18 cellular contexts compared by ENCODE assay signal in the genomic region with DNA sequence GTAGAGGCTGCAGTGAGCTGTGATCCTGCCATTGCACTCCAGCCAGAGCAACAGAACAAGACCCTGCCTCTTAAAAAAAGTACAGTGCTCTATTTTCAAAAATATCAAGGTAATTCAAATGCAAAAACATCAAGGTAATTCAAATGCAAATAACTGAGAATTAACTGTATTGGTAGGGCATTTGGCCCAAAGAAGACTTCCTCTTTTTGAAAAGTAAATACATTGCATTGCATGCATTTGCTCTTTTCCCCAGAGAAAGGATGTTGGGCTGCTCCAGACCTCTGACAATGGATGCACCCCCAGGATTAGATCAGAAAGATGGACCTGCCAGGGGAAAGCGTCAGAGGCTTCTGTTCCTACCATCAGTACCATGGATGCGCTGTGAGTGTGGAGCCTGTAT.
DNase-seq lines count a peak whose midpoint lies in the region; ATAC-seq, FAIRE-seq and TF ChIP-seq lines count a peak whose summit lies in the region.
"Had no signal": no experiment of that assay in that cellular context is flagged by ENCODE, and none has a peak within 500 bp of the region (broad histone marks: within the 10 kb centered on the region; RNA-seq: fewer than 3 reads in every experiment).

No MANE protein-coding gene starts in this region.

- no peak for FAIRE-seq in GM12878 (lab: Jason Lieb, UNC)
- FAIRE-seq: RCC 7860 had no signal

- CTCF ChIA-PET in GM12878 (lab: Yijun Ruan, JAX): interaction anchor here (0.8 to 4.8 kb wide), 5 partner anchors 15 to 1087 kb away, joined by 3 to 49 read pairs (median 4); no protein-coding TSS in a partner anchor
- CTCF ChIA-PET in HEK293T (lab: Yijun Ruan, JAX): no interaction called here

- H3K9me3 ChIP-seq in GM12878 (replicated peaks; ENCODE audit: control insufficient read depth, insufficient read depth, low read length) (no peaks in the 10 kb centered on the region), upper lobe of right lung (no peaks in the 10 kb centered on the region)

- peak overlapping the region; percentile 56; the same call in 1 of the 2 replicates for H3K27ac ChIP-seq in GM23338 (ENCODE audit: low read depth)
- H3K27ac ChIP-seq in GM12878 (ENCODE audit: control insufficient read depth, insufficient read depth): no peak overlapping the region
- no peak overlapping the region for H3K27ac ChIP-seq in upper lobe of right lung

- H3K36me3 ChIP-seq in GM23338 (ENCODE audit: insufficient read depth) (no peaks in the 10 kb centered on the region), GM12878 (ENCODE audit: control insufficient read depth in 2 of 2, insufficient read depth in 2 of 2, low read length in 1 of 2) (no peaks in the 10 kb centered on the region), upper lobe of right lung (no peaks in the 10 kb centered on the region)

- H3K4me1 ChIP-seq in GM23338 (ENCODE audit: insufficient read depth) (peaks cover 38% of the 10 kb centered on the region), GM12878 (ENCODE audit: control insufficient read depth, insufficient read depth, low read length) (peaks cover 4% of the 10 kb centered on the region), upper lobe of right lung (no peaks in the 10 kb centered on the region)

- H3K27ac Mint-ChIP-seq in GM23338: peak overlapping the region; percentile 53; the same call in 1 of the 2 replicates
- H3K27ac Mint-ChIP-seq in stimulated activated effector memory CD8-positive, alpha-beta T cell treated with anti-CD3 and anti-CD28 coated beads, Interleukin-12 subunit alpha, Interleukin-12 subunit beta, amount 100 ng/mL, for 72 hours: peak overlapping the region; percentile 69
- H3K27ac Mint-ChIP-seq: CD8-positive, alpha-beta T cell had no signal

- H3F3A ChIP-seq in GM23338 (replicated peaks; ENCODE audit: low read depth): 0 out of 2 replicates have a peak, but pooled peaks cover 7% of the 10 kb centered on the region

- BruUV-seq in GM12878 (replicated peaks; lab: Mats Ljungman, UMichigan): no TSS peak

- no peaks in the 10 kb centered on the region for H3K9me2 ChIP-seq in GM23338 (ENCODE audit: insufficient read depth)

- RAD21 ChIA-PET in GM12878 (lab: Charles Lee; ENCODE audit: unreplicated experiment): interaction anchor here (1.1 to 2.6 kb wide), 4 partner anchors 14 to 61 kb away, joined by 3 to 18 read pairs (median 4); no protein-coding TSS in a partner anchor

- no peak for TF ChIP-seq POLR2A in GM12878 (IDR thresholded peaks at IDR 0.05; ENCODE audit: low read depth, low read length)

- H2AFZ ChIP-seq in GM23338: peak overlapping the region; percentile 73
- H2AFZ ChIP-seq in GM12878 (ENCODE audit: control insufficient read depth, low read depth, low read length): no peak overlapping the region

- H3K36me3 Mint-ChIP-seq in GM23338 (ENCODE audit: low read depth): no peaks in the 10 kb centered on the region
- peaks cover 1% of the 10 kb centered on the region for H3K36me3 Mint-ChIP-seq in stimulated activated effector memory CD8-positive, alpha-beta T cell treated with anti-CD3 and anti-CD28 coated beads, Interleukin-12 subunit alpha, Interleukin-12 subunit beta, amount 100 ng/mL, for 72 hours
- H3K36me3 Mint-ChIP-seq: CD8-positive, alpha-beta T cell had no signal

- no peak overlapping the region for H3K4me3 Mint-ChIP-seq in GM23338
- no peak overlapping the region for H3K4me3 Mint-ChIP-seq in stimulated activated effector memory CD8-positive, alpha-beta T cell treated with anti-CD3 and anti-CD28 coated beads, Interleukin-12 subunit alpha, Interleukin-12 subunit beta, amount 100 ng/mL, for 72 hours
- H3K4me3 Mint-ChIP-seq: CD8-positive, alpha-beta T cell had no signal

- no peak for TF ChIP-seq RAD21 in GM12878 (IDR thresholded peaks at IDR 0.05; ENCODE audit: insufficient read depth, low read depth, low read length)

- POLR2A ChIA-PET in GM12878 (lab: Charles Lee) (interaction anchor here (1.1 kb wide), 1 partner anchor 42 kb away, joined by 3 read pairs; no protein-coding TSS in a partner anchor), HEK293T (lab: Yijun Ruan, JAX) (no interaction called here)

- no peak for TF ChIP-seq EP300 in GM12878 (IDR thresholded peaks at IDR 0.05; ENCODE audit: borderline replicate concordance in 1 of 2, control insufficient read depth in 1 of 2, low read depth in 2 of 2, low read length in 2 of 2)

- no peak overlapping the region for H3K9ac ChIP-seq in GM12878 (ENCODE audit: control insufficient read depth, insufficient read depth, low read length)

- intact Hi-C loops in GM12878 (cut with micrococcal nuclease; ENCODE audit: unreplicated experiment) (loop anchor here (10.0 kb wide), 1 partner anchor 772 kb away; no protein-coding TSS in a partner anchor), upper lobe of right lung (cut with DNase I) (no loop called here)

- DNase-seq in GM23338 (ENCODE audit: low spot score) (peak; percentile 31), NAMALWA (ENCODE audit: low spot score) (peak; percentile 34), GM12878 (ENCODE audit: low read depth, low spot score) (no peak), HEK293T (ENCODE audit: extremely low spot score) (no peak), upper lobe of right lung (no peak)
- no peak for DNase-seq in stimulated activated effector memory CD8-positive, alpha-beta T cell treated with anti-CD3 and anti-CD28 coated beads, Interleukin-12 subunit alpha, Interleukin-12 subunit beta, amount 100 ng/mL, for 72 hours (ENCODE audit: low spot score in 2 of 2)
- DNase-seq: ACHN; CD8-positive, alpha-beta T cell; H7; IMR-90; NCI-H1105 treated with DMSO at 0.1 percent for 48 hours; NCI-H187 treated with DMSO at 0.1 percent for 48 hours; NCI-H446 treated with DMSO at 0.1 percent for 48 hours; NCI-H774; SHP77 had no signal

- no peaks in the 10 kb centered on the region for H3K27me3 ChIP-seq in GM23338 (ENCODE audit: insufficient read depth)
- no peaks in the 10 kb centered on the region for H3K27me3 ChIP-seq in GM12878 (replicated peaks in 1 of 2; ENCODE audit: control insufficient read depth in 2 of 2, insufficient read depth in 2 of 2, low read length in 1 of 2)
- H3K27me3 ChIP-seq in upper lobe of right lung: no peaks in the 10 kb centered on the region

- WGBS in GM12878 (ENCODE audit: insufficient coverage, insufficient replicate concordance, low lambda C conversion rate, missing lambda C conversion rate): 29% methylated on average over 2 of the region's 2 CpGs

- in situ Hi-C loops in GM12878 (cut with MboI): no loop called here

- H3K4me2 ChIP-seq in GM23338 (peak overlapping the region; percentile 70), GM12878 (ENCODE audit: control insufficient read depth, insufficient read depth) (no peak overlapping the region)

- H4K20me1 ChIP-seq in GM23338 (replicated peaks; ENCODE audit: insufficient read depth): no peaks in the 10 kb centered on the region
- H4K20me1 ChIP-seq in GM12878 (ENCODE audit: control insufficient read depth, insufficient read depth): no peaks in the 10 kb centered on the region

- H3K79me2 ChIP-seq in GM23338 (replicated peaks; ENCODE audit: insufficient read depth) (no peaks in the 10 kb centered on the region), GM12878 (ENCODE audit: control insufficient read depth, insufficient read depth, low read length) (no peaks in the 10 kb centered on the region)

- H3K27me3 Mint-ChIP-seq in GM23338 (ENCODE audit: insufficient read depth, low read depth, poor library complexity): peaks cover 4% of the 10 kb centered on the region

- H3K9me3 Mint-ChIP-seq in GM23338: no peaks in the 10 kb centered on the region
- no peaks in the 10 kb centered on the region for H3K9me3 Mint-ChIP-seq in stimulated activated effector memory CD8-positive, alpha-beta T cell treated with anti-CD3 and anti-CD28 coated beads, Interleukin-12 subunit alpha, Interleukin-12 subunit beta, amount 100 ng/mL, for 72 hours
- H3K9me3 Mint-ChIP-seq: CD8-positive, alpha-beta T cell had no signal

- H3K4me1 Mint-ChIP-seq in GM23338: peaks cover 45% of the 10 kb centered on the region
- no peaks in the 10 kb centered on the region for H3K4me1 Mint-ChIP-seq in stimulated activated effector memory CD8-positive, alpha-beta T cell treated with anti-CD3 and anti-CD28 coated beads, Interleukin-12 subunit alpha, Interleukin-12 subunit beta, amount 100 ng/mL, for 72 hours

- SMC1A ChIA-PET in GM12878 (lab: Charles Lee; ENCODE audit: uncharacterized antibody, unreplicated experiment): interaction anchor here (0.9 to 5.1 kb wide), 6 partner anchors 14 to 132 kb away, joined by 3 to 35 read pairs (median 4); no protein-coding TSS in a partner anchor

- TF ChIP-seq CTCF in GM23338 (conservative IDR thresholded peaks at IDR 0.05; ENCODE audit: low read depth in 2 of 2) (no peak), GM12878 (IDR thresholded peaks at IDR 0.05 in 2 of 3, conservative IDR thresholded peaks at IDR 0.05 in 1 of 3; ENCODE audit: control insufficient read depth in 2 of 3, extremely low read depth in 1 of 3, insufficient read depth in 1 of 3, low read depth in 3 of 3, low read length in 3 of 3) (no peak), upper lobe of right lung (IDR thresholded peaks at IDR 0.05) (no peak)

- H3K4me3 ChIP-seq in GM23338 (peak overlapping the region; percentile 39), GM12878 (no peak overlapping the region), upper lobe of right lung (no peak overlapping the region)

- ATAC-seq in GM23338 (peak; percentile 31), GM12878 (no peak), upper lobe of right lung (no peak)
- no peak for ATAC-seq in stimulated activated effector memory CD8-positive, alpha-beta T cell treated with anti-CD3 and anti-CD28 coated beads, Interleukin-12 subunit alpha, Interleukin-12 subunit beta, amount 100 ng/mL, for 72 hours
- no peak for ATAC-seq in activated CD4-positive, CD25-positive, alpha-beta regulatory T cell treated with anti-CD3 and anti-CD28 coated beads, Interleukin-2, amount 50 U/mL, for 24 hours
- ATAC-seq: CD8-positive, alpha-beta T cell; SK-N-SH treated with all-trans-retinoic acid at 6 μM for 48 hours had no signal

TF ChIP-seq in GM12878, 131 proteins besides CTCF, POLR2A, EP300 and RAD21 (continues in another document):
- TF ChIP-seq LARP7 (IDR thresholded peaks at IDR 0.05) (no peak), STAT1 (conservative IDR thresholded peaks at IDR 0.05) (no peak), TARDBP (IDR thresholded peaks at IDR 0.05; ENCODE audit: borderline replicate concordance) (no peak), BHLHE40 (IDR thresholded peaks at IDR 0.05; ENCODE audit: borderline replicate concordance in 1 of 2, low read depth in 2 of 2, low read length in 1 of 2) (no peak), SPI1 (IDR thresholded peaks at IDR 0.05; ENCODE audit: borderline replicate concordance, insufficient read depth, low read depth, low read length) (peak; percentile 92), YBX1 (IDR thresholded peaks at IDR 0.05) (no peak)

TF ChIP-seq in HEK293T, 16 proteins besides CTCF, POLR2A, EP300 and RAD21 (continues in another document):
- TF ChIP-seq, protein P1, sequence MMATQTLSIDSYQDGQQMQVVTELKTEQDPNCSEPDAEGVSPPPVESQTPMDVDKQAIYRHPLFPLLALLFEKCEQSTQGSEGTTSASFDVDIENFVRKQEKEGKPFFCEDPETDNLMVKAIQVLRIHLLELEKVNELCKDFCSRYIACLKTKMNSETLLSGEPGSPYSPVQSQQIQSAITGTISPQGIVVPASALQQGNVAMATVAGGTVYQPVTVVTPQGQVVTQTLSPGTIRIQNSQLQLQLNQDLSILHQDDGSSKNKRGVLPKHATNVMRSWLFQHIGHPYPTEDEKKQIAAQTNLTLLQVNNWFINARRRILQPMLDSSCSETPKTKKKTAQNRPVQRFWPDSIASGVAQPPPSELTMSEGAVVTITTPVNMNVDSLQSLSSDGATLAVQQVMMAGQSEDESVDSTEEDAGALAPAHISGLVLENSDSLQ (IDR thresholded peaks at IDR 0.05): no peak

Comparison
In these comparisons a context has a peak if more than half of its experiments do, and no peak if none do; other contexts are left out.
1. DNase-seq: peak in GM23338 (single experiment) and NAMALWA (single experiment); none in GM12878 (single experiment), stimulated activated effector memory CD8-positive, alpha-beta T cell treated with anti-CD3 and anti-CD28 coated beads, Interleukin-12 subunit alpha, Interleukin-12 subunit beta, amount 100 ng/mL, for 72 hours (0 of 2), HEK293T (single experiment) and upper lobe of right lung (single experiment).